In genomic region chr6:109053285-109053684, GRCh38 we compare ENCODE assay signal across 26 cellular contexts. TPM values are rescaled to one million over a fixed set of nuclear protein-coding genes. Genes with fewer than 3 reads are reported as not detected.
DNase-seq lines count a peak whose midpoint lies in the region; ATAC-seq and TF ChIP-seq lines count a peak whose summit lies in the region.
"Had no signal": no experiment of that assay in that cellular context is flagged by ENCODE, and none has a peak within 500 bp of the region (broad histone marks: within the 10 kb centered on the region; RNA-seq: fewer than 3 reads in every experiment).

No MANE protein-coding gene starts in this region.

- H3K36me3 ChIP-seq in HEK293 (ENCODE audit: control insufficient read depth in 2 of 2, insufficient read depth in 1 of 2, low read length in 2 of 2), result no peaks in the 10 kb centered on the region
- no peaks in the 10 kb centered on the region for H3K36me3 ChIP-seq in neural progenitor cell
- H3K36me3 ChIP-seq: BLaER1 had no signal

- H3K27me3 Mint-ChIP-seq in neural progenitor cell (ENCODE audit: insufficient read depth, low read depth), result no peaks in the 10 kb centered on the region
- H3K27me3 Mint-ChIP-seq: central memory CD8-positive, alpha-beta T cell had no signal

- no peaks in the 10 kb centered on the region for H3K36me3 Mint-ChIP-seq in neural progenitor cell

- H2AFZ ChIP-seq in neural progenitor cell (replicated peaks), result no peak overlapping the region

- H3K27me3 ChIP-seq in neural progenitor cell, result no peaks in the 10 kb centered on the region
- H3K27me3 ChIP-seq: BLaER1 had no signal

- no peak overlapping the region for H3K27ac ChIP-seq in HEK293 (ENCODE audit: extremely low read depth, low read depth, low read length)
- no peak overlapping the region for H3K27ac ChIP-seq in neural progenitor cell
- H3K27ac ChIP-seq: A549, BLaER1 had no signal

- H3K4me1 Mint-ChIP-seq in neural progenitor cell, result peaks cover 20% of the 10 kb centered on the region

- H3K9me3 ChIP-seq in HEK293 (ENCODE audit: control insufficient read depth, insufficient read depth, low read depth, low read length), result no peaks in the 10 kb centered on the region
- no peaks in the 10 kb centered on the region for H3K9me3 ChIP-seq in neural progenitor cell (ENCODE audit: low read depth)
- H3K9me3 ChIP-seq: A549, BLaER1 had no signal

- H4K20me1 ChIP-seq in neural progenitor cell (ENCODE audit: low read depth), result no peaks in the 10 kb centered on the region
- H4K20me1 ChIP-seq: BLaER1 had no signal

- TF ChIP-seq CTCF in AG10803 (conservative IDR thresholded peaks at IDR 0.05; ENCODE audit: low read length) (no peak), HEK293 (tag by site-specific recombination; IDR thresholded peaks at IDR 0.05) (no peak), neural progenitor cell (IDR thresholded peaks at IDR 0.05) (no peak)

- H3K4me1 ChIP-seq in HEK293 (ENCODE audit: control insufficient read depth, insufficient read depth, low read length), result peaks cover 30% of the 10 kb centered on the region
- peaks cover 25% of the 10 kb centered on the region for H3K4me1 ChIP-seq in neural progenitor cell

- DNase-seq in AG10803 (ENCODE audit: low read depth) (peak; percentile 29), amniotic epithelial cell (ENCODE audit: low read depth) (peak; percentile 64), neural progenitor cell (ENCODE audit: low spot score) (no peak), NOMO-1 treated with dmso at 0.1 percent for 144 hours (lab: John Stamatoyannopoulos, UW; ENCODE audit: unreplicated experiment) (no peak), NCI-H1436 treated with DMSO at 0.1 percent for 48 hours (lab: John Stamatoyannopoulos, UW) (no peak)
- DNase-seq: activated CD4-positive, alpha-beta T cell treated with anti-CD3 and anti-CD28 coated beads for 48 hours; activated naive CD4-positive, alpha-beta T cell treated with anti-CD3 and anti-CD28 coated beads, Interleukin-2, amount 50 U/mL, for 16 hours; activated T-cell treated with anti-CD3 and anti-CD28 coated beads, Interleukin-2, amount 50 U/mL, for 72 hours; aorta; COR-L47; GOT3; hypothalamus; NCI-H1417 treated with DMSO at 0.1 percent for 48 hours; NCI-H2171; NCI-H748 treated with DMSO at 0.1 percent for 48 hours; nucleus accumbens; PC-3; SHP77; T-helper 1 cell had no signal

- H3K9me3 Mint-ChIP-seq in neural progenitor cell, result peaks cover 2% of the 10 kb centered on the region
- H3K9me3 Mint-ChIP-seq: central memory CD8-positive, alpha-beta T cell had no signal

- no peaks in the 10 kb centered on the region for H3K79me2 ChIP-seq in neural progenitor cell (ENCODE audit: low read depth)

- peaks cover under 1% of the 10 kb centered on the region for H3F3A ChIP-seq in neural progenitor cell (ENCODE audit: low read depth)

- H3K9ac ChIP-seq in neural progenitor cell, result no peak overlapping the region
- H3K9ac ChIP-seq: BLaER1 had no signal

- H3K4me3 ChIP-seq in AG10803 (ENCODE audit: low read length) (no peak overlapping the region), HEK293 (ENCODE audit: low read depth, low read length) (no peak overlapping the region), neural progenitor cell (no peak overlapping the region)
- H3K4me3 ChIP-seq: A549, BLaER1, lung had no signal

- POLR2A ChIA-PET in HEK293 (lab: Yijun Ruan, JAX), result no interaction called here

- H3K27ac Mint-ChIP-seq in neural progenitor cell, result peak overlapping the region; percentile 18

- CTCF ChIA-PET in HEK293 (lab: Yijun Ruan, JAX), result interaction anchor here (0.8 to 1.5 kb wide), 3 partner anchors 19 to 57 kb away, joined by 4 to 5 read pairs (median 5); no protein-coding TSS in a partner anchor

- H3K4me3 Mint-ChIP-seq in neural progenitor cell, result no peak overlapping the region
- H3K4me3 Mint-ChIP-seq: activated T-cell treated with anti-CD3 and anti-CD28 coated beads, Interleukin-2, amount 50 U/mL, for 72 hours; central memory CD8-positive, alpha-beta T cell had no signal

- ATAC-seq in SK-N-SH treated with all-trans-retinoic acid at 6 μM for 48 hours (no peak), GM19324 (IDR thresholded peaks at IDR 0.05; ENCODE audit: low FRiP score, unreplicated experiment) (no peak)
- ATAC-seq: A549; activated T-cell treated with anti-CD3 and anti-CD28 coated beads, Interleukin-2, amount 50 U/mL, for 72 hours; PC-3 had no signal

- H3K4me2 ChIP-seq in neural progenitor cell, result no peak overlapping the region
- H3K4me2 ChIP-seq: A549, BLaER1 had no signal

TF ChIP-seq in HEK293, 187 proteins besides CTCF, POLR2A, EP300 and RAD21 (continues in another document):
- no peak for TF ChIP-seq TSHZ1 (tag by site-specific recombination; IDR thresholded peaks at IDR 0.05; ENCODE audit: borderline replicate concordance)
- TF ChIP-seq ZNF37A (tag by site-specific recombination; IDR thresholded peaks at IDR 0.05), result no peak
- no peak for TF ChIP-seq ZNF146 (tag by site-specific recombination; IDR thresholded peaks at IDR 0.05)
- TF ChIP-seq ZNF704 (tag by site-specific recombination; IDR thresholded peaks at IDR 0.05), result no peak
- TF ChIP-seq ZFP3 (tag by site-specific recombination; IDR thresholded peaks at IDR 0.05; ENCODE audit: low read depth), result no peak

TF ChIP-seq in SK-N-SH treated with all-trans-retinoic acid at 6 μM for 48 hours, 23 proteins besides CTCF, POLR2A, EP300 and RAD21:
- no peak for TF ChIP-seq CSRNP3 (CRISPR knock-in tag; IDR thresholded peaks at IDR 0.05)
- TF ChIP-seq ESRRG (CRISPR knock-in tag; IDR thresholded peaks at IDR 0.05), result no peak
- TF ChIP-seq TSHZ2 (CRISPR knock-in tag; IDR thresholded peaks at IDR 0.05), result no peak
- no peak for TF ChIP-seq ZC3H10 (CRISPR knock-in tag; IDR thresholded peaks at IDR 0.05)
- TF ChIP-seq ARNTL (CRISPR knock-in tag; IDR thresholded peaks at IDR 0.05; ENCODE audit: borderline replicate concordance, low read depth), result no peak
- TF ChIP-seq ZFP30 (CRISPR knock-in tag; IDR thresholded peaks at IDR 0.05), result no peak
- TF ChIP-seq POU6F1 (CRISPR knock-in tag; IDR thresholded peaks at IDR 0.05; ENCODE audit: borderline replicate concordance, low read depth), result no peak
- no peak for TF ChIP-seq ZNF8 (CRISPR knock-in tag; IDR thresholded peaks at IDR 0.05)
- TF ChIP-seq SNAI2 (CRISPR knock-in tag; IDR thresholded peaks at IDR 0.05), result no peak
- TF ChIP-seq PPARA (CRISPR knock-in tag; IDR thresholded peaks at IDR 0.05; ENCODE audit: borderline replicate concordance), result no peak
- no peak for TF ChIP-seq GLIS3 (CRISPR knock-in tag; IDR thresholded peaks at IDR 0.05)
- TF ChIP-seq OSR1 (CRISPR knock-in tag; IDR thresholded peaks at IDR 0.05), result no peak
- no peak for TF ChIP-seq TOX (CRISPR knock-in tag; IDR thresholded peaks at IDR 0.05; ENCODE audit: borderline replicate concordance)
- TF ChIP-seq BACH2 (CRISPR knock-in tag; IDR thresholded peaks at IDR 0.05; ENCODE audit: borderline replicate concordance), result no peak
- TF ChIP-seq TCF4 (CRISPR knock-in tag; IDR thresholded peaks at IDR 0.05; ENCODE audit: borderline replicate concordance), result no peak

RNA-seq across cellular contexts. Expression of gene SESN1, which starts 41.4 kb away (rescaled TPM):
- 31.4 and 40.8 TPM in 2 replicates for total RNA-seq in neural progenitor cell (ENCODE audit: low replicate concordance)

RNA-seq across cellular contexts. Expression of gene CEP57L1, which starts 42.0 kb away (rescaled TPM):
- total RNA-seq in neural progenitor cell (ENCODE audit: low replicate concordance), result 34.6 and 68.0 TPM in 2 replicates

Comparison
In these comparisons a context has a peak if more than half of its experiments do, and no peak if none do; other contexts are left out.
1. DNase-seq: peak in AG10803 (single experiment) and amniotic epithelial cell (single experiment); none in neural progenitor cell (single experiment), NOMO-1 treated with dmso at 0.1 percent for 144 hours (single experiment) and NCI-H1436 treated with DMSO at 0.1 percent for 48 hours (single experiment).